8 cellular contexts compared by ENCODE assay signal in genomic region chrX:109537324-109537665, GRCh38. TPM values are rescaled to one million over a fixed set of nuclear protein-coding genes. Genes with fewer than 3 reads are reported as not detected.
A peak's percentile ranks its signal among the peaks of the same experiment; 100 is the strongest.
DNase-seq lines count a peak whose midpoint lies in the region; ATAC-seq and TF ChIP-seq lines count a peak whose summit lies in the region.

No MANE protein-coding gene starts in this region.

- no peaks in the 10 kb centered on the region for H3K79me2 ChIP-seq in parathyroid adenoma

- H3K27me3 Mint-ChIP-seq in HFFc6 (ENCODE audit: insufficient read depth), result no peaks in the 10 kb centered on the region
- H3K27me3 Mint-ChIP-seq in activated CD8-positive, alpha-beta T cell treated with anti-CD3 and anti-CD28 coated beads for 36 hours, result peaks cover 4% of the 10 kb centered on the region

- H4K20me1 ChIP-seq in BLaER1, result no peaks in the 10 kb centered on the region

- TF ChIP-seq EP300 in gastroesophageal sphincter (IDR thresholded peaks at IDR 0.05), result no peak

- H3K9ac ChIP-seq in BLaER1 (peak overlapping the region; percentile 77), parathyroid adenoma (peak overlapping the region; percentile 19)

- peak overlapping the region; percentile 98 for H3K4me3 Mint-ChIP-seq in HFFc6
- peak overlapping the region; percentile 93 for H3K4me3 Mint-ChIP-seq in activated CD8-positive, alpha-beta T cell treated with anti-CD3 and anti-CD28 coated beads for 36 hours

- H3K36me3 ChIP-seq in BLaER1 (no peaks in the 10 kb centered on the region), gastroesophageal sphincter (peaks cover 0 to under 1% of the 10 kb centered on the region in 2 donors), parathyroid adenoma (ENCODE audit: control insufficient read depth, insufficient read depth, low read length) (no peaks in the 10 kb centered on the region)

- peaks cover 6% of the 10 kb centered on the region for H3K4me1 Mint-ChIP-seq in HFFc6 (ENCODE audit: low read depth)
- H3K4me1 Mint-ChIP-seq in activated CD8-positive, alpha-beta T cell treated with anti-CD3 and anti-CD28 coated beads for 36 hours (ENCODE audit: low read depth), result peaks cover 2% of the 10 kb centered on the region

- no peak for TF ChIP-seq CTCF in HFFc6 (IDR thresholded peaks at IDR 0.05)
- no peak for TF ChIP-seq CTCF in activated CD8-positive, alpha-beta T cell treated with anti-CD3 and anti-CD28 coated beads for 36 hours (IDR thresholded peaks at IDR 0.05)
- no peak for TF ChIP-seq CTCF in gastroesophageal sphincter (IDR thresholded peaks at IDR 0.05)
- no peak for TF ChIP-seq CTCF in parathyroid adenoma (IDR thresholded peaks at IDR 0.05)

- H3K4me2 ChIP-seq in BLaER1 (peak overlapping the region; percentile 52), parathyroid adenoma (ENCODE audit: low read length) (peak overlapping the region; percentile 67)

- WGBS in gastroesophageal sphincter (ENCODE audit: low coverage in 1 of 2), 2 donors, result 4 to 25% methylated on average over 8 to 9 of the region's 10 CpGs

- no peaks in the 10 kb centered on the region for H3K9me3 Mint-ChIP-seq in HFFc6
- peaks cover 2% of the 10 kb centered on the region for H3K9me3 Mint-ChIP-seq in activated CD8-positive, alpha-beta T cell treated with anti-CD3 and anti-CD28 coated beads for 36 hours

- TF ChIP-seq POLR2A in gastroesophageal sphincter (IDR thresholded peaks at IDR 0.05), result no peak

- DNase-seq in HFFc6 (peak; percentile 8), SHP77 (lab: John Stamatoyannopoulos, UW) (no peak)
- no peak for DNase-seq in activated CD8-positive, alpha-beta T cell treated with anti-CD3 and anti-CD28 coated beads for 36 hours

- H3K9me3 ChIP-seq in BLaER1, result no peaks in the 10 kb centered on the region
- no peaks in the 10 kb centered on the region for H3K9me3 ChIP-seq in gastroesophageal sphincter
- H3K9me3 ChIP-seq in parathyroid adenoma (ENCODE audit: control insufficient read depth, low read length), result no peaks in the 10 kb centered on the region

- H3K27ac Mint-ChIP-seq in HFFc6, result peak overlapping the region; percentile 99
- H3K27ac Mint-ChIP-seq in activated CD8-positive, alpha-beta T cell treated with anti-CD3 and anti-CD28 coated beads for 36 hours, result peak overlapping the region; percentile 99

- POLR2A ChIA-PET in activated CD8-positive, alpha-beta T cell treated with anti-CD3 and anti-CD28 coated beads for 36 hours (lab: Charles Lee), result no interaction called here

- CTCF ChIA-PET in activated CD8-positive, alpha-beta T cell treated with anti-CD3 and anti-CD28 coated beads for 36 hours (lab: Charles Lee), result interaction anchor here (1.3 to 2.3 kb wide), 4 partner anchors 52 to 354 kb away, joined by 4 to 8 read pairs (median 6); no protein-coding TSS in a partner anchor

- no peak for ATAC-seq in activated CD8-positive, alpha-beta T cell treated with anti-CD3 and anti-CD28 coated beads for 36 hours
- ATAC-seq in gastroesophageal sphincter, result peak; percentile 66
- ATAC-seq in HG03135 (IDR thresholded peaks at IDR 0.05; ENCODE audit: unreplicated experiment), result no peak
- no peak for ATAC-seq in GM21390 (IDR thresholded peaks at IDR 0.05; ENCODE audit: unreplicated experiment)

- intact Hi-C loops in activated CD8-positive, alpha-beta T cell treated with anti-CD3 and anti-CD28 coated beads for 36 hours (cut with micrococcal nuclease), result no loop called here

- H3K27ac ChIP-seq in BLaER1, result peak overlapping the region; percentile 74
- H3K27ac ChIP-seq in gastroesophageal sphincter, result peak overlapping the region; percentile 89 to 92 (median 89)
- H3K27ac ChIP-seq in parathyroid adenoma, result peak overlapping the region; percentile 93

- H3K4me1 ChIP-seq in BLaER1, result peaks cover 5% of the 10 kb centered on the region; the same call in 1 of the 2 replicates
- H3K4me1 ChIP-seq in gastroesophageal sphincter, result peaks cover 0 to 11% (median 0%) of the 10 kb centered on the region in 3 donors
- no peaks in the 10 kb centered on the region for H3K4me1 ChIP-seq in parathyroid adenoma

- H3K36me3 Mint-ChIP-seq in HFFc6 (ENCODE audit: low read depth), result no peaks in the 10 kb centered on the region
- no peaks in the 10 kb centered on the region for H3K36me3 Mint-ChIP-seq in activated CD8-positive, alpha-beta T cell treated with anti-CD3 and anti-CD28 coated beads for 36 hours (ENCODE audit: low read depth)

- H2AFZ ChIP-seq in parathyroid adenoma, result peak overlapping the region; percentile 92

- H3K27me3 ChIP-seq in BLaER1, result peaks cover 7% of the 10 kb centered on the region; the same call in 1 of the 2 replicates
- no peaks in the 10 kb centered on the region for H3K27me3 ChIP-seq in gastroesophageal sphincter
- H3K27me3 ChIP-seq in parathyroid adenoma (ENCODE audit: control insufficient read depth, insufficient read depth, low read length), result no peaks in the 10 kb centered on the region

- H3K4me3 ChIP-seq in BLaER1 (peak overlapping the region; percentile 67), gastroesophageal sphincter (peak overlapping the region; percentile 60 to 91), parathyroid adenoma (ENCODE audit: low read depth, low read length) (peak overlapping the region; percentile 70)

RNA-seq across cellular contexts. Expression of gene NXT2, which starts 0.7 kb away (rescaled TPM):
- 1 to 10 TPM; 4.8 to 8.8 (median 6.9) TPM for total RNA-seq in HFFc6 (2021; fragmentation: NEBNext Ultra II Directional; extraction: Animal tissue kit (Norgen Biotek cat#: 25700))
- 10 to 100 TPM; 10.6 to 11.1 TPM for total RNA-seq in activated CD8-positive, alpha-beta T cell treated with anti-CD3 and anti-CD28 coated beads for 36 hours
- total RNA-seq in gastroesophageal sphincter, result 1 to 10 TPM; 3.8 to 7.1 (median 5.7) TPM

RNA-seq across cellular contexts. Expression of gene GUCY2F, which starts 55.4 kb away (rescaled TPM):
- not detected for total RNA-seq in HFFc6 (2021; fragmentation: NEBNext Ultra II Directional; extraction: Animal tissue kit (Norgen Biotek cat#: 25700))
- total RNA-seq in activated CD8-positive, alpha-beta T cell treated with anti-CD3 and anti-CD28 coated beads for 36 hours, result not detected
- total RNA-seq in gastroesophageal sphincter, result not detected
